9 cellular contexts compared by ENCODE assay signal in genomic region chr4:145679520-145679919, GRCh38. TPM values are rescaled to one million over a fixed set of nuclear protein-coding genes. Genes with fewer than 3 reads are reported as not detected.
DNase-seq lines count a peak whose midpoint lies in the region; ATAC-seq and TF ChIP-seq lines count a peak whose summit lies in the region.
"Had no signal": no experiment of that assay in that cellular context is flagged by ENCODE, and none has a peak within 500 bp of the region (broad histone marks: within the 10 kb centered on the region; RNA-seq: fewer than 3 reads in every experiment).

No MANE protein-coding gene starts in this region.

- no peaks in the 10 kb centered on the region for H3K4me1 Mint-ChIP-seq in activated CD8-positive, alpha-beta T cell treated with anti-CD3 and anti-CD28 coated beads, Interleukin-2, amount 10 ng/mL, durations not matched to agents 7 days and 5 days (ENCODE audit: low read depth)

- H3K27me3 Mint-ChIP-seq in activated CD8-positive, alpha-beta T cell treated with anti-CD3 and anti-CD28 coated beads, Interleukin-2, amount 10 ng/mL, durations not matched to agents 7 days and 5 days (ENCODE audit: low read depth): peaks cover 7% of the 10 kb centered on the region

- DNase-seq in DMS79 (lab: John Stamatoyannopoulos, UW) (peak; percentile 76), NCI-H2171 treated with DMSO at 0.1 percent for 48 hours (lab: John Stamatoyannopoulos, UW) (peak; percentile 74), omental fat pad (ENCODE audit: low spot score) (no peak)
- no peak for DNase-seq in activated CD8-positive, alpha-beta T cell treated with anti-CD3 and anti-CD28 coated beads, Interleukin-2, amount 10 ng/mL, durations not matched to agents 7 days and 5 days

- H3K9ac ChIP-seq in endocrine pancreas (ENCODE audit: control insufficient read depth, insufficient read depth, low read length): no peak overlapping the region

- no peaks in the 10 kb centered on the region for H3K9me3 Mint-ChIP-seq in activated CD8-positive, alpha-beta T cell treated with anti-CD3 and anti-CD28 coated beads, Interleukin-2, amount 10 ng/mL, durations not matched to agents 7 days and 5 days (ENCODE audit: insufficient read depth)

- H3K27me3 ChIP-seq in endocrine pancreas (ENCODE audit: control insufficient read depth, insufficient read depth, low read length): no peaks in the 10 kb centered on the region

- H3K4me3 Mint-ChIP-seq in activated CD8-positive, alpha-beta T cell treated with anti-CD3 and anti-CD28 coated beads, Interleukin-2, amount 10 ng/mL, durations not matched to agents 7 days and 5 days: no peak overlapping the region
- H3K4me3 Mint-ChIP-seq: WTC11 had no signal

- no peaks in the 10 kb centered on the region for H3K36me3 ChIP-seq in endocrine pancreas (ENCODE audit: control insufficient read depth, insufficient read depth, low read length)

- CTCF ChIA-PET in activated CD8-positive, alpha-beta T cell treated with anti-CD3 and anti-CD28 coated beads, Interleukin-2, amount 10 ng/mL, durations not matched to agents 7 days and 5 days (lab: Charles Lee): no interaction called here

- no peak for TF ChIP-seq CTCF in omental fat pad (IDR thresholded peaks at IDR 0.05)

- H3K36me3 Mint-ChIP-seq in activated CD8-positive, alpha-beta T cell treated with anti-CD3 and anti-CD28 coated beads, Interleukin-2, amount 10 ng/mL, durations not matched to agents 7 days and 5 days (ENCODE audit: low read depth): no peaks in the 10 kb centered on the region

- no peak overlapping the region for H3K27ac Mint-ChIP-seq in activated CD8-positive, alpha-beta T cell treated with anti-CD3 and anti-CD28 coated beads, Interleukin-2, amount 10 ng/mL, durations not matched to agents 7 days and 5 days
- H3K27ac Mint-ChIP-seq: WTC11 had no signal

- peak; percentile 80 for ATAC-seq in omental fat pad (ENCODE audit: low FRiP score)
- ATAC-seq in HG02884 (IDR thresholded peaks at IDR 0.05; ENCODE audit: unreplicated experiment): no peak
- ATAC-seq in HG03354 (IDR thresholded peaks at IDR 0.05; ENCODE audit: poor library complexity, severe bottlenecking, unreplicated experiment): no peak
- no peak for ATAC-seq in activated CD8-positive, alpha-beta T cell treated with anti-CD3 and anti-CD28 coated beads, Interleukin-2, amount 10 ng/mL, durations not matched to agents 7 days and 5 days
- no peak for ATAC-seq in GM19467 (IDR thresholded peaks at IDR 0.05; ENCODE audit: unreplicated experiment)
- ATAC-seq: WTC11 had no signal

- peak overlapping the region; percentile 23 for H3K4me3 ChIP-seq in endocrine pancreas (ENCODE audit: control insufficient read depth, insufficient read depth, low read length)

- peaks cover 14% of the 10 kb centered on the region for H3K4me1 ChIP-seq in endocrine pancreas (ENCODE audit: control insufficient read depth, insufficient read depth, low read length)

- H3K9me3 ChIP-seq in endocrine pancreas (ENCODE audit: control insufficient read depth, low read length): no peaks in the 10 kb centered on the region

- POLR2A ChIA-PET in activated CD8-positive, alpha-beta T cell treated with anti-CD3 and anti-CD28 coated beads, Interleukin-2, amount 10 ng/mL, durations not matched to agents 7 days and 5 days (lab: Charles Lee): no interaction called here

RNA-seq across cellular contexts. Expression of gene C4orf51, which starts 0.4 kb away (rescaled TPM):
- total RNA-seq in omental fat pad: not detected
- not detected for total RNA-seq in activated CD8-positive, alpha-beta T cell treated with anti-CD3 and anti-CD28 coated beads, Interleukin-2, amount 10 ng/mL, durations not matched to agents 7 days and 5 days

Comparison
In these comparisons a context has a peak if more than half of its experiments do, and no peak if none do; other contexts are left out.
1. DNase-seq: peak in DMS79 (single experiment) and NCI-H2171 treated with DMSO at 0.1 percent for 48 hours (single experiment); none in omental fat pad (single experiment) and activated CD8-positive, alpha-beta T cell treated with anti-CD3 and anti-CD28 coated beads, Interleukin-2, amount 10 ng/mL, durations not matched to agents 7 days and 5 days (single experiment).